18 cellular contexts compared by ENCODE assay signal in genomic region chr12:6696690-6697583, GRCh38. TPM values are rescaled to one million over a fixed set of nuclear protein-coding genes. Genes with fewer than 3 reads are reported as not detected.
DNase-seq lines count a peak whose midpoint lies in the region; ATAC-seq and TF ChIP-seq lines count a peak whose summit lies in the region.
"Had no signal": no experiment of that assay in that cellular context is flagged by ENCODE, and none has a peak within 500 bp of the region (broad histone marks: within the 10 kb centered on the region; RNA-seq: fewer than 3 reads in every experiment).

No MANE protein-coding gene starts in this region.

- no peaks in the 10 kb centered on the region for H3K36me3 ChIP-seq in left ventricle myocardium inferior
- H3K36me3 ChIP-seq: esophagus muscularis mucosa, Peyer's patch, right lobe of liver had no signal

- H3K9me3 Mint-ChIP-seq in endothelial cell (ENCODE audit: unreplicated experiment), result no peaks in the 10 kb centered on the region
- H3K9me3 Mint-ChIP-seq in stimulated activated effector memory CD8-positive, alpha-beta T cell treated with anti-CD3 and anti-CD28 coated beads, Interleukin-12 subunit alpha, Interleukin-12 subunit beta, amount 100 ng/mL, for 72 hours, result no peaks in the 10 kb centered on the region
- H3K9me3 Mint-ChIP-seq: activated CD4-positive, alpha-beta T cell treated with anti-CD3 and anti-CD28 coated beads, Interleukin-2, amount 10 ng/mL, durations not matched to agents 24 days and 14 days had no signal

- peak overlapping the region; percentile 15 for H3K4me3 Mint-ChIP-seq in endothelial cell (ENCODE audit: unreplicated experiment)
- H3K4me3 Mint-ChIP-seq in stimulated activated effector memory CD8-positive, alpha-beta T cell treated with anti-CD3 and anti-CD28 coated beads, Interleukin-12 subunit alpha, Interleukin-12 subunit beta, amount 100 ng/mL, for 72 hours, result no peak overlapping the region
- H3K4me3 Mint-ChIP-seq: activated CD4-positive, alpha-beta T cell treated with anti-CD3 and anti-CD28 coated beads, Interleukin-2, amount 10 ng/mL, durations not matched to agents 24 days and 14 days had no signal

- H3K4me3 ChIP-seq in NB4 (ENCODE audit: low read depth, low read length) (no peak overlapping the region), left ventricle myocardium inferior (no peak overlapping the region)
- H3K4me3 ChIP-seq: coronary artery, esophagus muscularis mucosa, Peyer's patch, right lobe of liver had no signal

- peaks cover 14% of the 10 kb centered on the region for H3K4me1 ChIP-seq in left ventricle myocardium inferior

- peaks cover 69% of the 10 kb centered on the region for H3K27me3 ChIP-seq in left ventricle myocardium inferior (ENCODE audit: low read depth)

- DNase-seq in NB4 (ENCODE audit: low read depth), result peak; percentile 59
- no peak for DNase-seq in endothelial cell (ENCODE audit: low spot score)
- DNase-seq in stimulated activated effector memory CD8-positive, alpha-beta T cell treated with anti-CD3 and anti-CD28 coated beads, Interleukin-12 subunit alpha, Interleukin-12 subunit beta, amount 100 ng/mL, for 72 hours (ENCODE audit: low spot score in 2 of 2), result no peak
- no peak for DNase-seq in left ventricle myocardium inferior
- no peak for DNase-seq in SW480 (ENCODE audit: low spot score)
- DNase-seq: GDM1; hypothalamus; left ventricle myocardium superior; stimulated activated CD4-positive, alpha-beta T cell treated with anti-CD3 and anti-CD28 coated beads, Interleukin-4, amount 100 ng/mL, for 4 hours had no signal

- H3K27ac ChIP-seq in left ventricle myocardium inferior (replicated peaks), result no peak overlapping the region
- H3K27ac ChIP-seq: coronary artery, esophagus muscularis mucosa, Peyer's patch, right lobe of liver had no signal

- peak overlapping the region; percentile 2 for H3K27ac Mint-ChIP-seq in endothelial cell (ENCODE audit: unreplicated experiment)
- H3K27ac Mint-ChIP-seq in stimulated activated effector memory CD8-positive, alpha-beta T cell treated with anti-CD3 and anti-CD28 coated beads, Interleukin-12 subunit alpha, Interleukin-12 subunit beta, amount 100 ng/mL, for 72 hours, result peak overlapping the region; percentile 73
- H3K27ac Mint-ChIP-seq: activated CD4-positive, alpha-beta T cell treated with anti-CD3 and anti-CD28 coated beads, Interleukin-2, amount 10 ng/mL, durations not matched to agents 24 days and 14 days had no signal

- peaks cover 26% of the 10 kb centered on the region for H3K27me3 Mint-ChIP-seq in endothelial cell (ENCODE audit: unreplicated experiment)

- no peak for TF ChIP-seq POLR2A in NB4 (IDR thresholded peaks at IDR 0.05; ENCODE audit: extremely low read depth, insufficient read length)

- peaks cover 26% of the 10 kb centered on the region for H3K36me3 Mint-ChIP-seq in endothelial cell (ENCODE audit: low read depth, unreplicated experiment)
- no peaks in the 10 kb centered on the region for H3K36me3 Mint-ChIP-seq in stimulated activated effector memory CD8-positive, alpha-beta T cell treated with anti-CD3 and anti-CD28 coated beads, Interleukin-12 subunit alpha, Interleukin-12 subunit beta, amount 100 ng/mL, for 72 hours

- peak; percentile 71 for ATAC-seq in GM18868 (IDR thresholded peaks at IDR 0.05; ENCODE audit: unreplicated experiment)
- ATAC-seq in stimulated activated effector memory CD8-positive, alpha-beta T cell treated with anti-CD3 and anti-CD28 coated beads, Interleukin-12 subunit alpha, Interleukin-12 subunit beta, amount 100 ng/mL, for 72 hours, result no peak
- ATAC-seq in GM18870 (IDR thresholded peaks at IDR 0.05; ENCODE audit: unreplicated experiment), result no peak
- ATAC-seq: stimulated activated naive CD8-positive, alpha-beta T cell treated with anti-CD3 and anti-CD28 coated beads, Interleukin-15, Interleukin-2, amounts not matched to agents 100 U/mL and 50 U/mL, for 24 hours had no signal

- intact Hi-C loops in left ventricle myocardium inferior (cut with micrococcal nuclease), result no loop called here

- H3K9me3 ChIP-seq in left ventricle myocardium inferior (replicated peaks), result no peaks in the 10 kb centered on the region
- H3K9me3 ChIP-seq: esophagus muscularis mucosa, Peyer's patch, right lobe of liver had no signal

- H3K4me1 Mint-ChIP-seq in endothelial cell (ENCODE audit: unreplicated experiment), result peaks cover 20% of the 10 kb centered on the region
- peaks cover 33% of the 10 kb centered on the region for H3K4me1 Mint-ChIP-seq in stimulated activated effector memory CD8-positive, alpha-beta T cell treated with anti-CD3 and anti-CD28 coated beads, Interleukin-12 subunit alpha, Interleukin-12 subunit beta, amount 100 ng/mL, for 72 hours

- TF ChIP-seq CTCF in NB4 (IDR thresholded peaks at IDR 0.05; ENCODE audit: low read depth, low read length) (no peak), endothelial cell (IDR thresholded peaks at IDR 0.05; ENCODE audit: unreplicated experiment) (no peak), left ventricle myocardium inferior (IDR thresholded peaks at IDR 0.05; ENCODE audit: borderline replicate concordance) (no peak)

RNA-seq across cellular contexts. Expression of gene PIANP, which starts 3.7 kb away (rescaled TPM):
- total RNA-seq in endothelial cell (ENCODE audit: unreplicated experiment) (2.0 TPM), left ventricle myocardium inferior (0.41 TPM)
- total RNA-seq: Peyer's patch, right lobe of liver had no signal

RNA-seq across cellular contexts. Expression of gene ZNF384, which starts 7.8 kb away (rescaled TPM):
- total RNA-seq in endothelial cell (ENCODE audit: unreplicated experiment), result 85.2 TPM
- 26.5 TPM for total RNA-seq in left ventricle myocardium inferior

RNA-seq across cellular contexts. Expression of gene COPS7A, which starts 26.9 kb away (rescaled TPM):
- 25.1 TPM for total RNA-seq in endothelial cell (ENCODE audit: unreplicated experiment)
- 73.2 TPM for total RNA-seq in left ventricle myocardium inferior

RNA-seq across cellular contexts. Expression of gene ING4, which starts 34.0 kb away (rescaled TPM):
- total RNA-seq in endothelial cell (ENCODE audit: unreplicated experiment) (41.3 TPM), left ventricle myocardium inferior (23.2 TPM)

RNA-seq across cellular contexts. Expression of gene ACRBP, which starts 49.7 kb away (rescaled TPM):
- total RNA-seq in endothelial cell (ENCODE audit: unreplicated experiment), result 19.3 TPM
- 1.4 TPM for total RNA-seq in left ventricle myocardium inferior
- total RNA-seq: HT1080 had no signal
